In genomic region chr20:47428851-47429336, GRCh38 we compare ENCODE assay signal across 1 cellular context.
TF ChIP-seq lines count a peak whose summit lies in the region.

No MANE protein-coding gene starts in this region.

TF ChIP-seq in HepG2, 621 proteins besides CTCF, POLR2A, EP300 and RAD21 (continued from another document and continues in another):
- no peak for TF ChIP-seq ZNF33B (CRISPR knock-in tag; IDR thresholded peaks at IDR 0.05)
- TF ChIP-seq MEIS2 (CRISPR knock-in tag; IDR thresholded peaks at IDR 0.05), result no peak
- TF ChIP-seq KAT8 (CRISPR knock-in tag; IDR thresholded peaks at IDR 0.05), result peak; percentile 53; the same call in 1 of the 2 replicates
- TF ChIP-seq MAZ (IDR thresholded peaks at IDR 0.05; ENCODE audit: borderline replicate concordance, low read depth, low read length), result 0 out of 2 replicates have a peak, but pooled peaks have one; percentile 26
- peak; percentile 29; the same call in 1 of the 2 replicates for TF ChIP-seq MAZ (CRISPR knock-in tag; IDR thresholded peaks at IDR 0.05; ENCODE audit: low read depth)
- TF ChIP-seq MLXIP (CRISPR knock-in tag; IDR thresholded peaks at IDR 0.05; ENCODE audit: borderline replicate concordance), result no peak
- no peak for TF ChIP-seq ERF (CRISPR knock-in tag; IDR thresholded peaks at IDR 0.05)
- peak; percentile 81 for TF ChIP-seq BCL6 (CRISPR knock-in tag; IDR thresholded peaks at IDR 0.05)
- no peak for TF ChIP-seq MAFK (conservative IDR thresholded peaks at IDR 0.05 in 1 of 2, IDR thresholded peaks at IDR 0.05 in 1 of 2; ENCODE audit: low read length in 2 of 2)
- 0 out of 2 replicates have a peak, but pooled peaks have one; percentile 31 for TF ChIP-seq CBFB (CRISPR knock-in tag; IDR thresholded peaks at IDR 0.05)
- peak; percentile 51 for TF ChIP-seq THAP11 (CRISPR knock-in tag; IDR thresholded peaks at IDR 0.05)
- no peak for TF ChIP-seq ZNF549 (CRISPR knock-in tag; IDR thresholded peaks at IDR 0.05)
- TF ChIP-seq PHF8 (CRISPR knock-in tag; IDR thresholded peaks at IDR 0.05), result peak; percentile 27; the same call in 1 of the 2 replicates
- TF ChIP-seq ZNF503 (CRISPR knock-in tag; IDR thresholded peaks at IDR 0.05), result 0 out of 2 replicates have a peak, but pooled peaks have one; percentile 39
- TF ChIP-seq PHF21A (CRISPR knock-in tag; IDR thresholded peaks at IDR 0.05), result 0 out of 2 replicates have a peak, but pooled peaks have one; percentile 49
- TF ChIP-seq RCOR2 (CRISPR knock-in tag; IDR thresholded peaks at IDR 0.05), result peak; percentile 82
- TF ChIP-seq PAX8 (CRISPR knock-in tag; IDR thresholded peaks at IDR 0.05; ENCODE audit: borderline replicate concordance), result no peak
- TF ChIP-seq PITX1 (CRISPR knock-in tag; IDR thresholded peaks at IDR 0.05), result peak; percentile 60; the same call in 1 of the 2 replicates
- TF ChIP-seq ZIK1 (CRISPR knock-in tag; IDR thresholded peaks at IDR 0.05; ENCODE audit: borderline replicate concordance, low read depth), result peak; percentile 39; the same call in 1 of the 2 replicates
- TF ChIP-seq DBP (CRISPR knock-in tag; IDR thresholded peaks at IDR 0.05; ENCODE audit: not compliant biosample characterization), result no peak
- peak; percentile 47 for TF ChIP-seq PPARG (CRISPR knock-in tag; conservative IDR thresholded peaks at IDR 0.05)
- TF ChIP-seq ZBTB4 (CRISPR knock-in tag; IDR thresholded peaks at IDR 0.05; ENCODE audit: borderline replicate concordance), result peak; percentile 43; the same call in 1 of the 2 replicates
- TF ChIP-seq ZNF230 (CRISPR knock-in tag; IDR thresholded peaks at IDR 0.05), result no peak
- TF ChIP-seq CHD4 (IDR thresholded peaks at IDR 0.05; ENCODE audit: borderline replicate concordance, low read length), result 0 out of 2 replicates have a peak, but pooled peaks have one; percentile 54
- 0 out of 2 replicates have a peak, but pooled peaks have one; percentile 63 for TF ChIP-seq ZNF224 (CRISPR knock-in tag; IDR thresholded peaks at IDR 0.05)
- TF ChIP-seq ZBED4 (CRISPR knock-in tag; IDR thresholded peaks at IDR 0.05; ENCODE audit: borderline replicate concordance), result 0 out of 2 replicates have a peak, but pooled peaks have one; percentile 38
- TF ChIP-seq ATF7 (IDR thresholded peaks at IDR 0.05), result peak; percentile 90
- TF ChIP-seq ATF7 (CRISPR knock-in tag; IDR thresholded peaks at IDR 0.05), result no peak
- TF ChIP-seq ATF3 (CRISPR knock-in tag; IDR thresholded peaks at IDR 0.05), result peak; percentile 87
- TF ChIP-seq ELF1 (CRISPR knock-in tag; IDR thresholded peaks at IDR 0.05), result peak; percentile 26; the same call in 1 of the 2 replicates
- peak; percentile 62 for TF ChIP-seq ASH2L (IDR thresholded peaks at IDR 0.05; ENCODE audit: insufficient read length, low read depth, low read length)
- TF ChIP-seq ETV5 (CRISPR knock-in tag; IDR thresholded peaks at IDR 0.05; ENCODE audit: borderline replicate concordance), result 0 out of 2 replicates have a peak, but pooled peaks have one; percentile 20
- TF ChIP-seq SMAD3 (CRISPR knock-in tag; IDR thresholded peaks at IDR 0.05), result no peak
- no peak for TF ChIP-seq SOX6 (IDR thresholded peaks at IDR 0.05)
- TF ChIP-seq SOX6 (CRISPR knock-in tag; IDR thresholded peaks at IDR 0.05), result peak; percentile 94
- TF ChIP-seq ARNT (IDR thresholded peaks at IDR 0.05), result no peak
- TF ChIP-seq ZSCAN20 (CRISPR knock-in tag; IDR thresholded peaks at IDR 0.05; ENCODE audit: borderline replicate concordance), result no peak
- peak; percentile 40; the same call in 1 of the 2 replicates for TF ChIP-seq PAXIP1 (CRISPR knock-in tag; conservative IDR thresholded peaks at IDR 0.05)
- TF ChIP-seq ZNF644 (CRISPR knock-in tag; IDR thresholded peaks at IDR 0.05; ENCODE audit: low read depth), result peak; percentile 59; the same call in 1 of the 2 replicates
- peak; percentile 87; the same call in 1 of the 2 replicates for TF ChIP-seq ZNF605 (CRISPR knock-in tag; IDR thresholded peaks at IDR 0.05)
- peak; percentile 18; the same call in 1 of the 2 replicates for TF ChIP-seq ZBTB26 (CRISPR knock-in tag; IDR thresholded peaks at IDR 0.05; ENCODE audit: borderline replicate concordance)
- no peak for TF ChIP-seq PAWR (CRISPR knock-in tag; IDR thresholded peaks at IDR 0.05; ENCODE audit: borderline replicate concordance)
- TF ChIP-seq BRF2 (CRISPR knock-in tag; IDR thresholded peaks at IDR 0.05), result 0 out of 2 replicates have a peak, but pooled peaks have one; percentile 43
- TF ChIP-seq RARG (CRISPR knock-in tag; IDR thresholded peaks at IDR 0.05; ENCODE audit: low read depth), result no peak
- peak; percentile 43; the same call in 1 of the 2 replicates for TF ChIP-seq FOSL2 (CRISPR knock-in tag; IDR thresholded peaks at IDR 0.05)
